8 cellular contexts compared by ENCODE assay signal in genomic region chr14:102927878-102928411, GRCh38. TPM values are rescaled to one million over a fixed set of nuclear protein-coding genes. Genes with fewer than 3 reads are reported as not detected.
DNase-seq lines count a peak whose midpoint lies in the region; ATAC-seq, FAIRE-seq and TF ChIP-seq lines count a peak whose summit lies in the region.

No MANE protein-coding gene starts in this region.

- FAIRE-seq in frontal cortex (lab: Jason Lieb, UNC): no peak

- peaks cover 18% of the 10 kb centered on the region for H4K20me1 ChIP-seq in hepatocyte (ENCODE audit: insufficient read depth, poor library complexity, severe bottlenecking)

- peak; percentile 49 for DNase-seq in SIG-M5 treated with dmso at 0.1 percent for 504 hours (lab: John Stamatoyannopoulos, UW; ENCODE audit: unreplicated experiment)
- DNase-seq in SIG-M5 (lab: John Stamatoyannopoulos, UW): no peak
- DNase-seq in RWPE1 (ENCODE audit: low spot score): no peak
- DNase-seq in hepatocyte (ENCODE audit: low spot score): peak; percentile 56
- DNase-seq in stimulated activated naive B cell treated with anti-CD40 and anti-IgM and Interleukin-4, amounts not matched to agents 10 μg/mL and 1 μg/mL and 100 μg/mL, for 72 hours: no peak
- DNase-seq in SJCRH30: no peak
- no peak for DNase-seq in frontal cortex (ENCODE audit: low spot score in 2 of 2)

- POLR2A ChIA-PET in RWPE1 (lab: Yijun Ruan, JAX; ENCODE audit: low non-redundant PET): no interaction called here

- H3K27me3 ChIP-seq in hepatocyte: peaks cover 32% of the 10 kb centered on the region
- no peaks in the 10 kb centered on the region for H3K27me3 ChIP-seq in SJCRH30

- 11% methylated on average over 34 of the region's 35 CpGs for WGBS in hepatocyte (ENCODE audit: low lambda C conversion rate, missing lambda C conversion rate)

- peaks cover 19 to 40% of the 10 kb centered on the region in 2 donors for H3K27me3 Mint-ChIP-seq in stimulated activated naive B cell treated with anti-CD40 and anti-IgM and Interleukin-4, amounts not matched to agents 10 μg/mL and 1 μg/mL and 100 μg/mL, for 72 hours

- no peak overlapping the region for H3K27ac Mint-ChIP-seq in stimulated activated naive B cell treated with anti-CD40 and anti-IgM and Interleukin-4, amounts not matched to agents 10 μg/mL and 1 μg/mL and 100 μg/mL, for 72 hours

- H3K27ac ChIP-seq in RWPE1: 0 out of 2 replicates have a peak overlapping the region, but pooled peaks have one; percentile 0
- H3K27ac ChIP-seq in hepatocyte: peak overlapping the region; percentile 90
- H3K27ac ChIP-seq in SJCRH30: no peak overlapping the region

- peaks cover 20 to 24% of the 10 kb centered on the region in 2 donors for H3K4me1 Mint-ChIP-seq in stimulated activated naive B cell treated with anti-CD40 and anti-IgM and Interleukin-4, amounts not matched to agents 10 μg/mL and 1 μg/mL and 100 μg/mL, for 72 hours

- H3K9me2 ChIP-seq in hepatocyte (replicated peaks; ENCODE audit: insufficient read depth): no peaks in the 10 kb centered on the region

- H3K4me3 ChIP-seq in hepatocyte: peak overlapping the region; percentile 45
- H3K4me3 ChIP-seq in SJCRH30: no peak overlapping the region

- H3K79me2 ChIP-seq in hepatocyte: peaks cover 9% of the 10 kb centered on the region

- ATAC-seq in stimulated activated naive B cell treated with anti-CD40 and anti-IgM and Interleukin-4, amounts not matched to agents 10 μg/mL and 1 μg/mL and 100 μg/mL, for 72 hours (replicated peaks): peak; percentile 22 to 26
- no peak for ATAC-seq in GM21528 (IDR thresholded peaks at IDR 0.05; ENCODE audit: low FRiP score, unreplicated experiment)

- no peaks in the 10 kb centered on the region for H3K36me3 Mint-ChIP-seq in stimulated activated naive B cell treated with anti-CD40 and anti-IgM and Interleukin-4, amounts not matched to agents 10 μg/mL and 1 μg/mL and 100 μg/mL, for 72 hours

- H3K36me3 ChIP-seq in hepatocyte (replicated peaks; ENCODE audit: insufficient read depth, low read depth) (no peaks in the 10 kb centered on the region), SJCRH30 (no peaks in the 10 kb centered on the region)

- no peaks in the 10 kb centered on the region for H3K9me3 Mint-ChIP-seq in stimulated activated naive B cell treated with anti-CD40 and anti-IgM and Interleukin-4, amounts not matched to agents 10 μg/mL and 1 μg/mL and 100 μg/mL, for 72 hours

- peak overlapping the region; percentile 73 to 75 for H3K4me3 Mint-ChIP-seq in stimulated activated naive B cell treated with anti-CD40 and anti-IgM and Interleukin-4, amounts not matched to agents 10 μg/mL and 1 μg/mL and 100 μg/mL, for 72 hours

- CTCF ChIA-PET in RWPE1 (lab: Yijun Ruan, JAX): interaction anchor here (0.7 kb wide), 1 partner anchor 354 kb away, joined by 3 read pairs; no protein-coding TSS in a partner anchor

- H3K4me1 ChIP-seq in hepatocyte (ENCODE audit: insufficient read depth) (peaks cover 35% of the 10 kb centered on the region), SJCRH30 (no peaks in the 10 kb centered on the region)

- no peak for TF ChIP-seq CTCF in RWPE1 (conservative IDR thresholded peaks at IDR 0.05; ENCODE audit: low read depth)
- no peak for TF ChIP-seq CTCF in hepatocyte (IDR thresholded peaks at IDR 0.05; ENCODE audit: poor library complexity)

- H3K9me3 ChIP-seq in hepatocyte (ENCODE audit: low read depth) (no peaks in the 10 kb centered on the region), SJCRH30 (replicated peaks) (no peaks in the 10 kb centered on the region)

- peak overlapping the region; percentile 93 for H3K4me2 ChIP-seq in hepatocyte

- H2AFZ ChIP-seq in hepatocyte: peak overlapping the region; percentile 52

RNA-seq across cellular contexts. Expression of gene AMN, which starts 5.5 kb away (rescaled TPM):
- total RNA-seq in hepatocyte (157 and 169 TPM in 2 replicates), frontal cortex (under 0.01 TPM)
- polyA plus RNA-seq in hepatocyte: 217 and 247 TPM in 2 replicates
- total RNA-seq in SJCRH30 (2014; rRNA removed; shearing (Covaris generic)): not detected in 2 replicates

Comparison
In these comparisons a context has a peak if more than half of its experiments do, and no peak if none do; other contexts are left out.
1. DNase-seq: peak in SIG-M5 treated with dmso at 0.1 percent for 504 hours (single experiment) and hepatocyte (single experiment); none in SIG-M5 (single experiment), RWPE1 (single experiment), stimulated activated naive B cell treated with anti-CD40 and anti-IgM and Interleukin-4, amounts not matched to agents 10 μg/mL and 1 μg/mL and 100 μg/mL, for 72 hours (single experiment), SJCRH30 (0 of 2) and frontal cortex (0 of 2).
2. RNA of gene AMN, which starts 5.5 kb away (total RNA-seq): 157 to 169 TPM in hepatocyte; not detected in SJCRH30 and under 0.01 TPM in frontal cortex (single experiment); every median in the first group is over 100 times any median in the second.